In the genomic region with DNA sequence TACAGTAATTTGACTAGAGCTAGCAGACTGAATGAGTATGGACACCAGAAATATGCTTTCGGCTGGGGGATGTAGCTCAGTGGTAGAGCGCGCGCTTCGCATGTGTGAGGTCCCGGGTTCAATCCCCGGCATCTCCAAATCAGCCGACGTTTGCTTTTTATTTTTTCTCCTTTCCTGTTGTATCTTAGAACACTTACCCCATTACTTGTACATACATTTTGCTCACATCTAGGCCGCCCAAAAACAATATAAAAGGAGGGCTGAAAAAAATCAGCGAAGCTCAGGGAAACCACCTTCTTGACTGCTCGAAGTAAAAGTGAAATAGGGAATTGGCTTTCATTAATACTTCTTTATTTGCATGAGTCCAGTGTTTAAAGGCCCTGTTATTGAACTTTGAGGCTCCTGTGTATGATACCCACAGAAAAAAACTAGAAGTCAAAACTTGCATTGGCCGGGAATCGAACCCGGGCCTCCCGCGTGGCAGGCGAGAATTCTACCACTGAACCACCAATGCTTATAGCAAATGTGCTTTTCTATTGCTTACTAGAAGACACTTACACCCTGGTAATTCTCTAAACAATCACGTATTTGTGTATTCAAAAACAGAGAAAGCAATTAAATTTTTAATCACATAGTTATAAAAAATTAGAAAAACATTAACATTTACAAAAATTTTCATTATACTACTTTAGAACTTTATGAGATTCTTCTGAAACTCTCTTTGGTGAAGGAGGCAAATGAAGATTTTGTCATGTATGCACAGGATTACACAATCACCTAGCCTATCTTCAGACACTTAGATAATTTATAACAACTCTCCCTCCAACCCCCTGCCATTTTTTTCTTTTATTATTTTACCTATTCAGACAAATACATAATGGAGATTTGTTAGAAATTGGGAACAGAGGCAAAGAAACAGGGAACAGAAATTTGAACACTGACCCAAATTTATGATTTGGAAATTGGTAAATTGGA, we compare ENCODE assay signal across 8 cellular contexts. TPM values are rescaled to one million over a fixed set of nuclear protein-coding genes. Genes with fewer than 3 reads are reported as not detected.
DNase-seq lines count a peak whose midpoint lies in the region; ATAC-seq and TF ChIP-seq lines count a peak whose summit lies in the region.

No MANE protein-coding gene starts in this region.

- peak overlapping the region; percentile 73 for H3K4me3 Mint-ChIP-seq in activated CD4-positive, alpha-beta memory T cell treated with anti-CD3 and anti-CD28 coated beads, Interleukin-2, amount 10 ng/mL, durations not matched to agents 7 days and 5 days

- H3K9me3 ChIP-seq in right lobe of liver: no peaks in the 10 kb centered on the region

- ATAC-seq in GM19452 (IDR thresholded peaks at IDR 0.05; ENCODE audit: unreplicated experiment) (peak; percentile 65), HG03565 (IDR thresholded peaks at IDR 0.05; ENCODE audit: unreplicated experiment) (peak; percentile 54), right lobe of liver (peak; percentile 68 to 80 (median 70))

- H3K27me3 ChIP-seq in right lobe of liver: no peaks in the 10 kb centered on the region

- no peaks in the 10 kb centered on the region for H3K9me3 Mint-ChIP-seq in activated CD4-positive, alpha-beta memory T cell treated with anti-CD3 and anti-CD28 coated beads, Interleukin-2, amount 10 ng/mL, durations not matched to agents 7 days and 5 days

- no peaks in the 10 kb centered on the region for H3K36me3 ChIP-seq in right lobe of liver

- no peaks in the 10 kb centered on the region for H3K36me3 Mint-ChIP-seq in activated CD4-positive, alpha-beta memory T cell treated with anti-CD3 and anti-CD28 coated beads, Interleukin-2, amount 10 ng/mL, durations not matched to agents 7 days and 5 days (ENCODE audit: low read depth)

- DNase-seq in C1 segment of cervical spinal cord (lab: John Stamatoyannopoulos, UW): peak; percentile 39 to 89 (median 73)
- peak; percentile 51 for DNase-seq in NCI-H774 (lab: John Stamatoyannopoulos, UW)
- DNase-seq in activated CD4-positive, alpha-beta memory T cell treated with anti-CD3 and anti-CD28 coated beads, Interleukin-2, amount 10 ng/mL, durations not matched to agents 7 days and 5 days: peak; percentile 80
- DNase-seq in ecto neural progenitor cell (ENCODE audit: low spot score): peak; percentile 83
- DNase-seq in right lobe of liver: peak; percentile 64 to 75 (median 65)
- peak; percentile 76 for DNase-seq in stimulated activated CD4-positive, alpha-beta T cell treated with anti-CD3 and anti-CD28 coated beads, Interleukin-4, amount 100 ng/mL, for 1 hour

- TF ChIP-seq POLR2A in right lobe of liver (IDR thresholded peaks at IDR 0.05): no peak

- CTCF ChIA-PET in activated CD4-positive, alpha-beta memory T cell treated with anti-CD3 and anti-CD28 coated beads, Interleukin-2, amount 10 ng/mL, durations not matched to agents 7 days and 5 days (lab: Charles Lee): interaction anchor here (1.2 to 1.8 kb wide), 4 partner anchors 58 to 188 kb away, joined by 4 to 21 read pairs (median 8); no protein-coding TSS in a partner anchor

- TF ChIP-seq CTCF in right lobe of liver (IDR thresholded peaks at IDR 0.05): no peak

- H3K27ac ChIP-seq in right lobe of liver: peak overlapping the region; percentile 85 to 91 (median 89)

- H3K4me1 ChIP-seq in right lobe of liver: peaks cover 0 to 31% (median 9%) of the 10 kb centered on the region in 4 donors

- 0% methylated on average over 19 of the region's 19 CpGs for WGBS in right lobe of liver (ENCODE audit: insufficient coverage, low coverage, low lambda C conversion rate, missing lambda C conversion rate)

- H3K4me3 ChIP-seq in right lobe of liver: peak overlapping the region; percentile 49 to 58 (median 55)

- no peaks in the 10 kb centered on the region for H3K27me3 Mint-ChIP-seq in activated CD4-positive, alpha-beta memory T cell treated with anti-CD3 and anti-CD28 coated beads, Interleukin-2, amount 10 ng/mL, durations not matched to agents 7 days and 5 days

- POLR2A ChIA-PET in activated CD4-positive, alpha-beta memory T cell treated with anti-CD3 and anti-CD28 coated beads, Interleukin-2, amount 10 ng/mL, durations not matched to agents 7 days and 5 days (lab: Charles Lee): interaction anchor here (1.1 to 3.3 kb wide), 7 partner anchors 16 to 176 kb away, joined by 3 to 88 read pairs (median 5); partner anchors contain the start of genes GPD2 and NR4A2

- intact Hi-C loops in right lobe of liver (cut with DNase I): no loop called here

- H3K4me1 Mint-ChIP-seq in activated CD4-positive, alpha-beta memory T cell treated with anti-CD3 and anti-CD28 coated beads, Interleukin-2, amount 10 ng/mL, durations not matched to agents 7 days and 5 days: peaks cover 30% of the 10 kb centered on the region

- peak overlapping the region; percentile 81 for H3K27ac Mint-ChIP-seq in activated CD4-positive, alpha-beta memory T cell treated with anti-CD3 and anti-CD28 coated beads, Interleukin-2, amount 10 ng/mL, durations not matched to agents 7 days and 5 days

RNA-seq across cellular contexts. Expression of gene GPD2, which starts 35.2 kb away (rescaled TPM):
- 10 to 100 TPM; 20.5 to 27.3 TPM for total RNA-seq in activated CD4-positive, alpha-beta memory T cell treated with anti-CD3 and anti-CD28 coated beads, Interleukin-2, amount 10 ng/mL, durations not matched to agents 7 days and 5 days
- total RNA-seq in right lobe of liver: 1 to 10 TPM; 3.2 to 8.8 (median 4.8) TPM

Comparison
In these comparisons a context has a peak if more than half of its experiments do, and no peak if none do; other contexts are left out.
1. Peak in every context shown above with its lines: DNase-seq, ATAC-seq, H3K4me3 ChIP-seq and H3K27ac ChIP-seq.